Comparison of ENCODE assay signal across 1 cellular context in genomic region chr10:42932116-42932515, GRCh38.
TF ChIP-seq lines count a peak whose summit lies in the region.

No MANE protein-coding gene starts in this region.

TF ChIP-seq in GM23338, 12 proteins besides CTCF, POLR2A, EP300 and RAD21 (continued from another document):
- TF ChIP-seq REST (IDR thresholded peaks at IDR 0.05; ENCODE audit: unreplicated experiment) (no peak), NANOG (IDR thresholded peaks at IDR 0.05; ENCODE audit: borderline replicate concordance) (no peak), JUNB (IDR thresholded peaks at IDR 0.05; ENCODE audit: unreplicated experiment) (no peak), CREB1 (CRISPR knock-in tag; IDR thresholded peaks at IDR 0.05; ENCODE audit: low read depth) (no peak), POLR2AphosphoS5 (IDR thresholded peaks at IDR 0.05; ENCODE audit: low read depth) (no peak), ZNF331 (CRISPR knock-in tag; IDR thresholded peaks at IDR 0.05; ENCODE audit: low read depth) (no peak), ZNF462 (CRISPR knock-in tag; IDR thresholded peaks at IDR 0.05) (no peak), ZNF114 (CRISPR knock-in tag; IDR thresholded peaks at IDR 0.05) (no peak)
